ENCODE assay signal across 21 cellular contexts in the genomic region with DNA sequence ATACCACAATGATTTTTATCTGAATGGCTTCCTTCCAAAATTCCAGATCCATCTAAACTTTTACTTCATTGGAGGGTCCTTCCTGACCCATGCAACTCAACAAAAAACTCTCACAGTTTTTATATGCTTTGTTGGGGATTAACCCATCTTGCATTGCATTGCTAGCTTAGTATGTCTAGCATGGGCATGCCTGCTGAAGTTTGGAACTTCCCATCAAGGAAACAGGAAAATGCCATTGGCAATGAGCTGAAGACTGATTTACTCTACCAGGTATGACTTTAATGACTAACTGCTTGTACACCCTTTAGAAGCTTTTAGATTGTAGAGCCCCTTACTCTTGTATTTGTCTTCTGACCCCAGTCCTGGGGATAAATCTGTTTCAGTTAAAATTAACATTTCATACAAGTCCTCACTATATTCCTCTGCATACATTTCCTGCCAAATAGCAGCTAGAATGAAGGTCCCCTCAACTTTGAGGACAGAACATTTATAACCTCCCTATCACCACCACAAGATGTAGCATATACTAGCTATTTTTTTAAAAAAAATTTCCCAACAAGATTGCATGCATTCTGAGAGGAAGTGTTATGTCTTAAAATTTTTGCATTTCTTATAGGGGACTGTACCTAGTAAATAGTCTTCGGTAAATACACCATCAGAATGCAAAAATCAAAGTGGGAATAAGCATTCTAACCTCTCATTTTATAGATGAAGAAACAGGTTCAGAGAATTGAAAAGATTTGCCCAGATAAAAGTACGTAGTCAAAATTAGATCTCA. TPM values are rescaled to one million over a fixed set of nuclear protein-coding genes. Genes with fewer than 3 reads are reported as not detected.
A peak's percentile ranks its signal among the peaks of the same experiment; 100 is the strongest.
DNase-seq lines count a peak whose midpoint lies in the region; ATAC-seq and TF ChIP-seq lines count a peak whose summit lies in the region.
"Had no signal": no experiment of that assay in that cellular context is flagged by ENCODE, and none has a peak within 500 bp of the region (broad histone marks: within the 10 kb centered on the region; RNA-seq: fewer than 3 reads in every experiment).

No MANE protein-coding gene starts in this region.

- H3F3A ChIP-seq in GM23248 (ENCODE audit: insufficient read depth), result peaks cover 30% of the 10 kb centered on the region

- H4K20me1 ChIP-seq in GM23248 (ENCODE audit: insufficient read depth) (no peaks in the 10 kb centered on the region), osteoblast (ENCODE audit: insufficient read depth, low read length) (no peaks in the 10 kb centered on the region)

- H3K4me1 ChIP-seq in GM23248 (ENCODE audit: insufficient read depth) (peaks cover 39% of the 10 kb centered on the region), osteoblast (ENCODE audit: insufficient read depth, low read length) (peaks cover 33% of the 10 kb centered on the region), stomach (peaks cover 0 to 3% (median 0%) of the 10 kb centered on the region in 4 donors)

- no peak for TF ChIP-seq EP300 in stomach (IDR thresholded peaks at IDR 0.05)

- H3K9me2 ChIP-seq in GM23248 (ENCODE audit: insufficient read depth), result no peaks in the 10 kb centered on the region

- H3K36me3 Mint-ChIP-seq in activated T-helper 17 cell treated with anti-CD3 and anti-CD28 coated beads, Interleukin-2, amount 50 U/mL, for 72 hours (ENCODE audit: low read depth), result no peaks in the 10 kb centered on the region

- H3K27me3 Mint-ChIP-seq in activated T-helper 17 cell treated with anti-CD3 and anti-CD28 coated beads, Interleukin-2, amount 50 U/mL, for 72 hours, result no peaks in the 10 kb centered on the region

- ATAC-seq in activated T-helper 17 cell treated with anti-CD3 and anti-CD28 coated beads, Interleukin-2, amount 50 U/mL, for 72 hours (replicated peaks), result no peak

- DNase-seq in GM23248 (no peak), fibroblast of the aortic adventitia (ENCODE audit: low read depth) (peak; percentile 41), osteoblast (ENCODE audit: insufficient read length, low spot score, missing footprints) (no peak), G401 (ENCODE audit: low spot score) (no peak), DMS53 (lab: John Stamatoyannopoulos, UW) (no peak), stomach (no peak)
- no peak for DNase-seq in stimulated activated CD4-positive, alpha-beta T cell treated with anti-CD3 and anti-CD28 coated beads, Interleukin-2, amount 100 ng/mL, for 24 hours
- DNase-seq: AML-193, GF-D8, H9, Karpas-422, NCI-H1417 treated with DMSO at 0.1 percent for 48 hours, NCI-H187 treated with DMSO at 0.1 percent for 48 hours, NCI-H345, NCI-H524 treated with DMSO at 0.1 percent for 48 hours, PC-9, SJCRH30 had no signal

- H3K4me3 ChIP-seq in GM23248 (no peak overlapping the region), fibroblast of the aortic adventitia (ENCODE audit: low read depth, low read length) (no peak overlapping the region), osteoblast (ENCODE audit: insufficient read depth, low read length) (no peak overlapping the region), stomach (no peak overlapping the region)
- H3K4me3 ChIP-seq: PC-9, SJCRH30 had no signal

- no peaks in the 10 kb centered on the region for H3K9me3 Mint-ChIP-seq in activated T-helper 17 cell treated with anti-CD3 and anti-CD28 coated beads, Interleukin-2, amount 50 U/mL, for 72 hours

- TF ChIP-seq CTCF in fibroblast of the aortic adventitia (IDR thresholded peaks at IDR 0.05; ENCODE audit: insufficient read depth, low read length) (no peak), osteoblast (IDR thresholded peaks at IDR 0.05; ENCODE audit: extremely low read depth, low read depth, low read length) (no peak), stomach (IDR thresholded peaks at IDR 0.05) (no peak)

- no peak overlapping the region for H3K4me2 ChIP-seq in GM23248 (ENCODE audit: unreplicated experiment)
- no peak overlapping the region for H3K4me2 ChIP-seq in osteoblast (ENCODE audit: insufficient read depth, low read length)
- H3K4me2 ChIP-seq: PC-9 had no signal

- peak overlapping the region; percentile 96; the same call in 1 of the 2 replicates for H3K27ac ChIP-seq in GM23248
- H3K27ac ChIP-seq in osteoblast (ENCODE audit: low read depth, low read length), result peak overlapping the region; percentile 85
- no peak overlapping the region for H3K27ac ChIP-seq in stomach
- H3K27ac ChIP-seq: PC-9, SJCRH30 had no signal

- H3K4me3 Mint-ChIP-seq in activated T-helper 17 cell treated with anti-CD3 and anti-CD28 coated beads, Interleukin-2, amount 50 U/mL, for 72 hours, result peak overlapping the region; percentile 43
- H3K4me3 Mint-ChIP-seq: H9 had no signal

- H3K27me3 ChIP-seq in GM23248 (replicated peaks; ENCODE audit: insufficient read depth), result no peaks in the 10 kb centered on the region
- no peaks in the 10 kb centered on the region for H3K27me3 ChIP-seq in osteoblast (ENCODE audit: insufficient read depth, low read length)
- H3K27me3 ChIP-seq in stomach, result no peaks in the 10 kb centered on the region
- H3K27me3 ChIP-seq: SJCRH30 had no signal

- TF ChIP-seq POLR2A in stomach (IDR thresholded peaks at IDR 0.05), result no peak

- peaks cover 5% of the 10 kb centered on the region for H3K4me1 Mint-ChIP-seq in activated T-helper 17 cell treated with anti-CD3 and anti-CD28 coated beads, Interleukin-2, amount 50 U/mL, for 72 hours

- H3K9ac ChIP-seq in GM23248, result no peak overlapping the region

- 94 to 98% methylated on average over 2 of the region's 2 CpGs for WGBS in GM23248 (ENCODE audit: low coverage in 1 of 2, low lambda C conversion rate in 2 of 2, missing lambda C conversion rate in 2 of 2), 2 experiments
- WGBS in stomach, 5 donors, result 83 to 92% (median 90%) methylated on average over 2 of the region's 2 CpGs

- H3K79me2 ChIP-seq in GM23248 (ENCODE audit: insufficient read depth) (no peaks in the 10 kb centered on the region), osteoblast (ENCODE audit: insufficient read depth, low read length) (no peaks in the 10 kb centered on the region)

- intact Hi-C loops in stomach (cut with DNase I; ENCODE audit: low total_unique reads), result no loop called here

- no peaks in the 10 kb centered on the region for H3K9me3 ChIP-seq in GM23248 (ENCODE audit: low read depth)
- H3K9me3 ChIP-seq in osteoblast (ENCODE audit: low read depth, low read length), result no peaks in the 10 kb centered on the region
- H3K9me3 ChIP-seq in stomach, result no peaks in the 10 kb centered on the region
- H3K9me3 ChIP-seq: SJCRH30 had no signal

- no peak overlapping the region for H3K27ac Mint-ChIP-seq in activated T-helper 17 cell treated with anti-CD3 and anti-CD28 coated beads, Interleukin-2, amount 50 U/mL, for 72 hours

- in situ Hi-C loops in GM23248 (cut with MboI) (no loop called here), G401 (cut with HindIII; ENCODE audit: low sequenced_read_pairs) (no loop called here)

- H3K36me3 ChIP-seq in GM23248 (ENCODE audit: low read depth) (no peaks in the 10 kb centered on the region), osteoblast (ENCODE audit: insufficient read depth, low read length) (no peaks in the 10 kb centered on the region), stomach (no peaks in the 10 kb centered on the region)
- H3K36me3 ChIP-seq: SJCRH30 had no signal

- H2AFZ ChIP-seq in GM23248, result no peak overlapping the region
- no peak overlapping the region for H2AFZ ChIP-seq in osteoblast (ENCODE audit: low read length)
- H2AFZ ChIP-seq: PC-9 had no signal

RNA-seq across cellular contexts. Expression of a gene that starts 52.5 kb away (rescaled TPM):
- not detected in 2 replicates for total RNA-seq in GM23248 (2014; rRNA removed; shearing (Covaris generic))
- polyA plus RNA-seq in GM23248 (2016; fragmentation: Nextera tagmentation; extraction: Ambion mirVana), result not detected in 2 replicates
- not detected for total RNA-seq in activated T-helper 17 cell treated with anti-CD3 and anti-CD28 coated beads, Interleukin-2, amount 50 U/mL, for 72 hours
- total RNA-seq in fibroblast of the aortic adventitia (ENCODE audit: low replicate concordance), result not detected in 2 replicates
- total RNA-seq in osteoblast, result not detected in 2 replicates
- total RNA-seq in G401 (2014; rRNA removed; shearing (Covaris generic)), result not detected in 2 replicates
- total RNA-seq in stomach, result not detected
- polyA plus RNA-seq in stomach, result not detected
- total RNA-seq: H9, HT1080, MCF 10A, PC-9, SJCRH30 had no signal
- polyA plus RNA-seq: IgD-negative memory B cell had no signal

Comparison
In these comparisons a context has a peak if more than half of its experiments do, and no peak if none do; other contexts are left out.
1. H3K27ac ChIP-seq: peak in GM23248 (single experiment) and osteoblast (single experiment); none in stomach (0 of 5).